In the genomic region with DNA sequence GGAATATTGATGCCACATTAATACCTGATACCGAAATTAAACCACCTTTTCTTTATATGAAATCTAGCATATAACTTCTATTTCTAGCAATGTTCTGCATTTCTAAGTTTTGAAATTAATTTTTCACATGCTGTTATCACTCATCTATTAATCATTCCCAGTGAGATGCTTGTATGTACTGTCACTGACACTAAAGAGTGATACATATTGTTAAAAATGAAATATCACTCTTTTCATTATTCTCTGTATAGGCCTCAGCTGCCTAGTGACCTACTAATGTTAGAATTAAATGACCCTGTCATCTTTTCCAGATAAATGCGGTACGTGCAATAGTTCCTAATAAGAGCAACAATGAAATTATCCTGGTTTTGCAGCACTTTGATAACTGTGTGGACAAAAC, we compare ENCODE assay signal across 1 cellular context.
A peak's percentile ranks its signal among the peaks of the same experiment; 100 is the strongest.
TF ChIP-seq lines count a peak whose summit lies in the region.

No MANE protein-coding gene starts in this region.

TF ChIP-seq in SK-N-SH, 30 proteins besides CTCF, POLR2A, EP300 and RAD21 (continued from another document):
- TF ChIP-seq, protein P1, sequence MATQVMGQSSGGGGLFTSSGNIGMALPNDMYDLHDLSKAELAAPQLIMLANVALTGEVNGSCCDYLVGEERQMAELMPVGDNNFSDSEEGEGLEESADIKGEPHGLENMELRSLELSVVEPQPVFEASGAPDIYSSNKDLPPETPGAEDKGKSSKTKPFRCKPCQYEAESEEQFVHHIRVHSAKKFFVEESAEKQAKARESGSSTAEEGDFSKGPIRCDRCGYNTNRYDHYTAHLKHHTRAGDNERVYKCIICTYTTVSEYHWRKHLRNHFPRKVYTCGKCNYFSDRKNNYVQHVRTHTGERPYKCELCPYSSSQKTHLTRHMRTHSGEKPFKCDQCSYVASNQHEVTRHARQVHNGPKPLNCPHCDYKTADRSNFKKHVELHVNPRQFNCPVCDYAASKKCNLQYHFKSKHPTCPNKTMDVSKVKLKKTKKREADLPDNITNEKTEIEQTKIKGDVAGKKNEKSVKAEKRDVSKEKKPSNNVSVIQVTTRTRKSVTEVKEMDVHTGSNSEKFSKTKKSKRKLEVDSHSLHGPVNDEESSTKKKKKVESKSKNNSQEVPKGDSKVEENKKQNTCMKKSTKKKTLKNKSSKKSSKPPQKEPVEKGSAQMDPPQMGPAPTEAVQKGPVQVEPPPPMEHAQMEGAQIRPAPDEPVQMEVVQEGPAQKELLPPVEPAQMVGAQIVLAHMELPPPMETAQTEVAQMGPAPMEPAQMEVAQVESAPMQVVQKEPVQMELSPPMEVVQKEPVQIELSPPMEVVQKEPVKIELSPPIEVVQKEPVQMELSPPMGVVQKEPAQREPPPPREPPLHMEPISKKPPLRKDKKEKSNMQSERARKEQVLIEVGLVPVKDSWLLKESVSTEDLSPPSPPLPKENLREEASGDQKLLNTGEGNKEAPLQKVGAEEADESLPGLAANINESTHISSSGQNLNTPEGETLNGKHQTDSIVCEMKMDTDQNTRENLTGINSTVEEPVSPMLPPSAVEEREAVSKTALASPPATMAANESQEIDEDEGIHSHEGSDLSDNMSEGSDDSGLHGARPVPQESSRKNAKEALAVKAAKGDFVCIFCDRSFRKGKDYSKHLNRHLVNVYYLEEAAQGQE (IDR thresholded peaks at IDR 0.05; ENCODE audit: low read depth, low read length) = no peak
- TF ChIP-seq YY1 (IDR thresholded peaks at IDR 0.05; ENCODE audit: low read depth) (no peak), RCOR1 (IDR thresholded peaks at IDR 0.05; ENCODE audit: low read length) (no peak), FOSL2 (IDR thresholded peaks at IDR 0.05; ENCODE audit: borderline replicate concordance, low read depth) (peak; percentile 13; the same call in 1 of the 2 replicates)
- TF ChIP-seq, protein P2, sequence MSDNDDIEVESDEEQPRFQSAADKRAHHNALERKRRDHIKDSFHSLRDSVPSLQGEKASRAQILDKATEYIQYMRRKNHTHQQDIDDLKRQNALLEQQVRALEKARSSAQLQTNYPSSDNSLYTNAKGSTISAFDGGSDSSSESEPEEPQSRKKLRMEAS (IDR thresholded peaks at IDR 0.05; ENCODE audit: low read depth) = no peak; the same call in 1 of the 2 replicates
- TF ChIP-seq, protein P3, sequence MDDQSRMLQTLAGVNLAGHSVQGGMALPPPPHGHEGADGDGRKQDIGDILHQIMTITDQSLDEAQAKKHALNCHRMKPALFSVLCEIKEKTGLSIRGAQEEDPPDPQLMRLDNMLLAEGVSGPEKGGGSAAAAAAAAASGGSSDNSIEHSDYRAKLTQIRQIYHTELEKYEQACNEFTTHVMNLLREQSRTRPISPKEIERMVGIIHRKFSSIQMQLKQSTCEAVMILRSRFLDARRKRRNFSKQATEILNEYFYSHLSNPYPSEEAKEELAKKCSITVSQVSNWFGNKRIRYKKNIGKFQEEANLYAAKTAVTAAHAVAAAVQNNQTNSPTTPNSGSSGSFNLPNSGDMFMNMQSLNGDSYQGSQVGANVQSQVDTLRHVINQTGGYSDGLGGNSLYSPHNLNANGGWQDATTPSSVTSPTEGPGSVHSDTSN (IDR thresholded peaks at IDR 0.05) = peak; percentile 50; the same call in 1 of the 2 replicates
